ENCODE assay signal across 20 cellular contexts in the genomic region with DNA sequence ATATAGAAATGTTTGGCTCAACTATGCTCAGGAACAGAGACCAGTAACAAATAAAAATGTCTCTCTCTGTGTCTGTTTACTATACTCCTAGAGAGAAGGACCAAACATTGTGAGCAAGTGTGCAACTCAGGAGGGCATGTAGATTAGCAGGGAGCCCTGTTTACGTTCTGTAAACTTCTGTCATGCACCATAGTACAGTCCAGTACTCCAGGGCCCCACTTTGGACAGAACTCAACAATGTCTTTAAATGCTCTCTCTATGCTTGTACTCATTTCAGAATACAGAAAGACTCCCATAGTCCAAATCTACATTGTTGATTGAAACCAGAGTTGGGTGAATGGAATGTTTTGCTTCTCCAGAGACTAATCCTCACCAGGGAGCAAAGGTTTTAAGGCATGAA.
DNase-seq lines count a peak whose midpoint lies in the region; ATAC-seq, FAIRE-seq and TF ChIP-seq lines count a peak whose summit lies in the region.
"Had no signal": no experiment of that assay in that cellular context is flagged by ENCODE, and none has a peak within 500 bp of the region (broad histone marks: within the 10 kb centered on the region; RNA-seq: fewer than 3 reads in every experiment).

No MANE protein-coding gene starts in this region.

- H3K56ac ChIP-seq in IMR-90 (ENCODE audit: extremely low read depth, insufficient read depth, low read length), result no peak overlapping the region

- H3K4ac ChIP-seq in IMR-90 (ENCODE audit: low read depth, low read length), result no peak overlapping the region

- no peak overlapping the region for H2BK20ac ChIP-seq in IMR-90 (ENCODE audit: low read depth, low read length)

- CTCF ChIA-PET in IMR-90 (lab: Yijun Ruan, JAX), result no interaction called here

- no peak overlapping the region for H4K8ac ChIP-seq in IMR-90 (ENCODE audit: low read depth in 2 of 2, low read length in 2 of 2)

- POLR2A ChIA-PET in IMR-90 (lab: Charles Lee; ENCODE audit: unreplicated experiment), result no interaction called here

- in situ Hi-C loops in IMR-90 (cut with MboI; ENCODE audit: low sequenced_read_pairs), result no loop called here

- TF ChIP-seq POLR2A in IMR-90 (IDR thresholded peaks at IDR 0.05; ENCODE audit: low read depth, low read length) (no peak), gastroesophageal sphincter (IDR thresholded peaks at IDR 0.05) (no peak)

- dilution Hi-C loops in IMR-90 (cut with HindIII; ENCODE audit: low sequenced_read_pairs, unreplicated experiment), result no loop called here

- H3K4me2 ChIP-seq in IMR-90 (ENCODE audit: low read depth, low read length), result no peak overlapping the region

- FAIRE-seq in small intestine (lab: Jason Lieb, UNC), result no peak
- FAIRE-seq: A204.1, GM12878, H1 had no signal

- no peak for ATAC-seq in IMR-90 (ENCODE audit: low read depth)
- ATAC-seq in GM19395 (IDR thresholded peaks at IDR 0.05; ENCODE audit: unreplicated experiment), result no peak
- ATAC-seq in gastroesophageal sphincter, result no peak
- ATAC-seq: GM12878 had no signal

- no peak overlapping the region for H2BK15ac ChIP-seq in IMR-90 (ENCODE audit: low read depth, low read length)

- H2AK9ac ChIP-seq in IMR-90 (replicated peaks; ENCODE audit: low read depth, low read length, poor library complexity), result peak overlapping the region; percentile 48

- DNase-seq in IMR-90 (no peak), NCI-H524 treated with DMSO at 0.1 percent for 48 hours (lab: John Stamatoyannopoulos, UW) (peak; percentile 32), mucosa of gallbladder (ENCODE audit: low spot score) (peak; percentile 18), small intestine (peak; percentile 1)
- DNase-seq: ACHN; BE2C; C1 segment of cervical spinal cord; CD4-positive, CD25-positive, alpha-beta regulatory T cell; CD8-positive, alpha-beta memory T cell; COR-L47; DMS 273 treated with DMSO at 0.1 percent for 48 hours; DMS53; DND-41; EL; H9 had no signal

- H3K4me3 ChIP-seq in IMR-90 (ENCODE audit: insufficient read depth, low read depth, low read length) (no peak overlapping the region), small intestine (ENCODE audit: low read depth in 1 of 2, low read length in 2 of 2) (no peak overlapping the region), gastroesophageal sphincter (no peak overlapping the region)
- H3K4me3 ChIP-seq: GM12878 had no signal

- no peak overlapping the region for H2BK120ac ChIP-seq in IMR-90 (ENCODE audit: low read depth, low read length)

- H3K27me3 ChIP-seq in IMR-90 (ENCODE audit: control insufficient read depth, insufficient read depth, low read length) (no peaks in the 10 kb centered on the region), small intestine (ENCODE audit: control insufficient read depth in 2 of 2, insufficient read depth in 2 of 2, low read length in 2 of 2) (no peaks in the 10 kb centered on the region), gastroesophageal sphincter (no peaks in the 10 kb centered on the region)
- H3K27me3 ChIP-seq: BE2C had no signal

- no peak for TF ChIP-seq EP300 in gastroesophageal sphincter (IDR thresholded peaks at IDR 0.05)

- H3K14ac ChIP-seq in IMR-90 (replicated peaks; ENCODE audit: low read depth, low read length), result no peak overlapping the region

- H3K4me1 ChIP-seq in IMR-90 (ENCODE audit: control insufficient read depth, insufficient read depth, low read length) (no peaks in the 10 kb centered on the region), small intestine (ENCODE audit: control insufficient read depth in 2 of 2, insufficient read depth in 1 of 2, low read depth in 1 of 2, low read length in 1 of 2) (no peaks in the 10 kb centered on the region), gastroesophageal sphincter (peaks cover 0 to 5% (median 0%) of the 10 kb centered on the region in 3 donors)
- H3K4me1 ChIP-seq: BE2C had no signal

- TF ChIP-seq CTCF in IMR-90 (conservative IDR thresholded peaks at IDR 0.05; ENCODE audit: low read depth, low read length) (no peak), gastroesophageal sphincter (IDR thresholded peaks at IDR 0.05) (no peak)

- H2BK5ac ChIP-seq in IMR-90 (ENCODE audit: low read depth, low read length, poor library complexity, severe bottlenecking), result no peak overlapping the region

- no CpG with 5 or more reads among the region's 1 CpG for WGBS in IMR-90 (ENCODE audit: extremely low coverage in 2 of 2, insufficient read length in 1 of 2), 2 experiments
- WGBS in small intestine, 3 donors, result 34 to 39% (median 38%) methylated on average over 1 of the region's 1 CpG
- WGBS in gastroesophageal sphincter (ENCODE audit: low coverage in 1 of 2), 2 donors, result 15 to 20% methylated on average over 1 of the region's 1 CpG

- BruUV-seq in IMR-90 (replicated peaks; lab: Mats Ljungman, UMichigan), result no TSS peak

- no peaks in the 10 kb centered on the region for H3K36me3 ChIP-seq in IMR-90 (ENCODE audit: control insufficient read depth, insufficient read depth, low read length)
- H3K36me3 ChIP-seq in small intestine (ENCODE audit: control insufficient read depth in 2 of 2, insufficient read depth in 2 of 2, low read length in 2 of 2), result no peaks in the 10 kb centered on the region
- no peaks in the 10 kb centered on the region for H3K36me3 ChIP-seq in gastroesophageal sphincter
- H3K36me3 ChIP-seq: BE2C had no signal

- H3K9ac ChIP-seq in IMR-90 (ENCODE audit: low read depth, low read length), result no peak overlapping the region

- H3K27ac ChIP-seq in IMR-90 (ENCODE audit: insufficient read depth, low read length) (no peak overlapping the region), small intestine (ENCODE audit: low read depth in 1 of 2, low read length in 1 of 2) (no peak overlapping the region), gastroesophageal sphincter (no peak overlapping the region)

- H3K79me1 ChIP-seq in IMR-90 (ENCODE audit: low read depth in 1 of 2, low read length in 2 of 2), result no peaks in the 10 kb centered on the region

- H3K18ac ChIP-seq in IMR-90 (ENCODE audit: low read depth, low read length), result no peak overlapping the region

- no peak overlapping the region for H4K91ac ChIP-seq in IMR-90 (ENCODE audit: insufficient read depth, low read depth, low read length)

- intact Hi-C loops in IMR-90 (cut with micrococcal nuclease), result no loop called here

- no peak overlapping the region for H2AK5ac ChIP-seq in IMR-90 (ENCODE audit: low read depth, low read length)

- H4K20me1 ChIP-seq in IMR-90 (ENCODE audit: insufficient read depth, low read length), result no peaks in the 10 kb centered on the region

- no peak overlapping the region for H2AFZ ChIP-seq in IMR-90 (replicated peaks; ENCODE audit: low read length, poor library complexity)

- H4K5ac ChIP-seq in IMR-90 (ENCODE audit: low read depth, low read length), result no peak overlapping the region

- H3K9me1 ChIP-seq in IMR-90 (ENCODE audit: insufficient read depth, low read length), result no peaks in the 10 kb centered on the region

- no peak overlapping the region for H3K23ac ChIP-seq in IMR-90 (ENCODE audit: low read depth, low read length)

- H3K9me3 ChIP-seq in IMR-90 (ENCODE audit: control insufficient read depth, insufficient read depth, low read length), result 0 out of 2 replicates have a peak, but pooled peaks cover 3% of the 10 kb centered on the region
- no peaks in the 10 kb centered on the region for H3K9me3 ChIP-seq in small intestine (ENCODE audit: control insufficient read depth, low read depth)
- no peaks in the 10 kb centered on the region for H3K9me3 ChIP-seq in gastroesophageal sphincter
- H3K9me3 ChIP-seq: BE2C had no signal

- TF ChIP-seq RAD21 in IMR-90 (IDR thresholded peaks at IDR 0.05; ENCODE audit: low read length), result no peak

TF ChIP-seq in IMR-90, 13 proteins besides CTCF, POLR2A, EP300 and RAD21:
- TF ChIP-seq MAFK (IDR thresholded peaks at IDR 0.05; ENCODE audit: low read depth, low read length) (no peak), SMC3 (IDR thresholded peaks at IDR 0.05; ENCODE audit: low read depth, low read length) (no peak), CEBPB (IDR thresholded peaks at IDR 0.05; ENCODE audit: low read depth, low read length) (no peak), NFE2L2 (IDR thresholded peaks at IDR 0.05; ENCODE audit: low read depth, low read length) (no peak), BHLHE40 (IDR thresholded peaks at IDR 0.05; ENCODE audit: low read depth, low read length) (no peak), CHD1 (IDR thresholded peaks at IDR 0.05; ENCODE audit: low read depth, low read length) (no peak), MAZ (IDR thresholded peaks at IDR 0.05; ENCODE audit: borderline replicate concordance, low read depth, low read length) (no peak)
- TF ChIP-seq, protein P1, sequence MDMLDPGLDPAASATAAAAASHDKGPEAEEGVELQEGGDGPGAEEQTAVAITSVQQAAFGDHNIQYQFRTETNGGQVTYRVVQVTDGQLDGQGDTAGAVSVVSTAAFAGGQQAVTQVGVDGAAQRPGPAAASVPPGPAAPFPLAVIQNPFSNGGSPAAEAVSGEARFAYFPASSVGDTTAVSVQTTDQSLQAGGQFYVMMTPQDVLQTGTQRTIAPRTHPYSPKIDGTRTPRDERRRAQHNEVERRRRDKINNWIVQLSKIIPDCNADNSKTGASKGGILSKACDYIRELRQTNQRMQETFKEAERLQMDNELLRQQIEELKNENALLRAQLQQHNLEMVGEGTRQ (IDR thresholded peaks at IDR 0.05; ENCODE audit: low read depth, low read length), result no peak
